1 cellular context compared by ENCODE assay signal in genomic region chr1:1548591-1548990, GRCh38.
A peak's percentile ranks its signal among the peaks of the same experiment; 100 is the strongest.
TF ChIP-seq lines count a peak whose summit lies in the region.

No MANE protein-coding gene starts in this region.

TF ChIP-seq in HEK293, 187 proteins besides CTCF, POLR2A, EP300 and RAD21 (continued from another document):
- TF ChIP-seq, protein P1, sequence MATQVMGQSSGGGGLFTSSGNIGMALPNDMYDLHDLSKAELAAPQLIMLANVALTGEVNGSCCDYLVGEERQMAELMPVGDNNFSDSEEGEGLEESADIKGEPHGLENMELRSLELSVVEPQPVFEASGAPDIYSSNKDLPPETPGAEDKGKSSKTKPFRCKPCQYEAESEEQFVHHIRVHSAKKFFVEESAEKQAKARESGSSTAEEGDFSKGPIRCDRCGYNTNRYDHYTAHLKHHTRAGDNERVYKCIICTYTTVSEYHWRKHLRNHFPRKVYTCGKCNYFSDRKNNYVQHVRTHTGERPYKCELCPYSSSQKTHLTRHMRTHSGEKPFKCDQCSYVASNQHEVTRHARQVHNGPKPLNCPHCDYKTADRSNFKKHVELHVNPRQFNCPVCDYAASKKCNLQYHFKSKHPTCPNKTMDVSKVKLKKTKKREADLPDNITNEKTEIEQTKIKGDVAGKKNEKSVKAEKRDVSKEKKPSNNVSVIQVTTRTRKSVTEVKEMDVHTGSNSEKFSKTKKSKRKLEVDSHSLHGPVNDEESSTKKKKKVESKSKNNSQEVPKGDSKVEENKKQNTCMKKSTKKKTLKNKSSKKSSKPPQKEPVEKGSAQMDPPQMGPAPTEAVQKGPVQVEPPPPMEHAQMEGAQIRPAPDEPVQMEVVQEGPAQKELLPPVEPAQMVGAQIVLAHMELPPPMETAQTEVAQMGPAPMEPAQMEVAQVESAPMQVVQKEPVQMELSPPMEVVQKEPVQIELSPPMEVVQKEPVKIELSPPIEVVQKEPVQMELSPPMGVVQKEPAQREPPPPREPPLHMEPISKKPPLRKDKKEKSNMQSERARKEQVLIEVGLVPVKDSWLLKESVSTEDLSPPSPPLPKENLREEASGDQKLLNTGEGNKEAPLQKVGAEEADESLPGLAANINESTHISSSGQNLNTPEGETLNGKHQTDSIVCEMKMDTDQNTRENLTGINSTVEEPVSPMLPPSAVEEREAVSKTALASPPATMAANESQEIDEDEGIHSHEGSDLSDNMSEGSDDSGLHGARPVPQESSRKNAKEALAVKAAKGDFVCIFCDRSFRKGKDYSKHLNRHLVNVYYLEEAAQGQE (tag by site-specific recombination; IDR thresholded peaks at IDR 0.05), result no peak
- TF ChIP-seq ZFHX2 (tag by site-specific recombination; conservative IDR thresholded peaks at IDR 0.05) (peak; percentile 55), SETDB1 (IDR thresholded peaks at IDR 0.05; ENCODE audit: insufficient read length, low read length) (no peak), ZNF571 (tag by site-specific recombination; IDR thresholded peaks at IDR 0.05) (no peak)
